In genomic region chr19:35166100-35167063, GRCh38 we compare ENCODE assay signal across 14 cellular contexts. TPM values are rescaled to one million over a fixed set of nuclear protein-coding genes. Genes with fewer than 3 reads are reported as not detected.
A peak's percentile ranks its signal among the peaks of the same experiment; 100 is the strongest.
DNase-seq lines count a peak whose midpoint lies in the region; ATAC-seq and TF ChIP-seq lines count a peak whose summit lies in the region.
"Had no signal": no experiment of that assay in that cellular context is flagged by ENCODE, and none has a peak within 500 bp of the region (broad histone marks: within the 10 kb centered on the region; RNA-seq: fewer than 3 reads in every experiment).

No MANE protein-coding gene starts in this region.

- peaks cover 4 to 15% (median 9%) of the 10 kb centered on the region in 3 donors for H3K9me3 Mint-ChIP-seq in T-cell

- H3K27ac Mint-ChIP-seq in T-cell, result peak overlapping the region; percentile 93 to 97
- H3K27ac Mint-ChIP-seq: HFFc6 had no signal

- H3K27ac ChIP-seq in coronary artery, result no peak overlapping the region
- peak overlapping the region in 7 of 8 donors; percentile 37 to 88 (median 57) for H3K27ac ChIP-seq in spleen

- CTCF ChIA-PET in T-cell (lab: Charles Lee), result interaction anchor here (0.6 to 1.0 kb wide), 3 partner anchors 25 to 282 kb away, joined by 4 to 5 read pairs (median 4); no protein-coding TSS in a partner anchor

- H3K36me3 Mint-ChIP-seq in T-cell, result peaks cover 69% of the 10 kb centered on the region

- no peak for TF ChIP-seq CTCF in coronary artery (IDR thresholded peaks at IDR 0.05)
- TF ChIP-seq CTCF in spleen (IDR thresholded peaks at IDR 0.05 in 8 of 11, conservative IDR thresholded peaks at IDR 0.05 in 3 of 11), result no peak

- DNase-seq in activated CD8-positive, alpha-beta memory T cell treated with anti-CD3 and anti-CD28 coated beads for 24 hours, result peak; percentile 51
- DNase-seq in activated CD8-positive, alpha-beta memory T cell treated with anti-CD3 and anti-CD28 coated beads, Interleukin-2, amount 50 U/mL, for 4 hours, result no peak
- DNase-seq in T-cell (no peak), coronary artery (ENCODE audit: low spot score) (no peak), spleen (no peak), cerebellar cortex (ENCODE audit: low spot score) (no peak)
- DNase-seq: activated CD4-positive, CD25-positive, alpha-beta regulatory T cell; amniotic stem cell; HFFc6; left cardiac atrium; NCI-H82 had no signal

- H3K36me3 ChIP-seq in spleen, result peaks cover 20 to 99% (median 77%) of the 10 kb centered on the region in 6 donors

- ATAC-seq in T-cell (replicated peaks in 1 of 4) (no peak), HG03457 (IDR thresholded peaks at IDR 0.05; ENCODE audit: unreplicated experiment) (no peak), HG02852 (IDR thresholded peaks at IDR 0.05; ENCODE audit: unreplicated experiment) (no peak)
- ATAC-seq: left cardiac atrium had no signal

- intact Hi-C loops in spleen (cut with DNase I; ENCODE audit: low total_unique reads), result no loop called here

- peaks cover 44 to 55% (median 50%) of the 10 kb centered on the region in 3 donors for H3K4me1 Mint-ChIP-seq in T-cell

- POLR2A ChIA-PET in T-cell (lab: Charles Lee), result interaction anchor here (0.8 to 1.1 kb wide), 2 partner anchors 12 to 25 kb away, joined by 3 to 7 read pairs; partner anchors contain the start of gene FXYD5 (in 1 of the 2)

- no peak for TF ChIP-seq POLR2A in spleen (IDR thresholded peaks at IDR 0.05)

- peaks cover 0 to 35% (median 20%) of the 10 kb centered on the region in 6 donors for H3K4me1 ChIP-seq in spleen

- WGBS in spleen, 5 donors, result 92 to 99% (median 97%) methylated on average over 7 of the region's 7 CpGs

- H3K9me3 ChIP-seq in spleen, result peaks cover 0 to 40% (median 23%) of the 10 kb centered on the region in 8 donors

- peak overlapping the region in 2 of 3 donors; percentile 6 to 60 for H3K4me3 Mint-ChIP-seq in T-cell
- H3K4me3 Mint-ChIP-seq: HFFc6 had no signal

- no peaks in the 10 kb centered on the region for H3K27me3 ChIP-seq in spleen (replicated peaks in 1 of 7)

- H3K4me3 ChIP-seq in coronary artery (peak overlapping the region; percentile 34), spleen (no peak overlapping the region)

- H3K27me3 Mint-ChIP-seq in T-cell, result no peaks in the 10 kb centered on the region

RNA-seq across cellular contexts. Expression of gene FXYD5, which starts 11.8 kb away (rescaled TPM):
- total RNA-seq in T-cell, result 100 to 1,000 TPM; 440 to 616 (median 504) TPM
- total RNA-seq in spleen, result 100 to 1,000 TPM; 132 to 215 (median 162) TPM
- 100 to 1,000 TPM; 188 to 235 (median 213) TPM for polyA plus RNA-seq in spleen

RNA-seq across cellular contexts. Expression of gene FXYD7, which starts 23.3 kb away (rescaled TPM):
- total RNA-seq in T-cell, result 10 to 100 TPM in 4 of 5 donors, 1 to 10 TPM in 1; 8.8 to 24.0 (median 12.6) TPM
- 1 to 10 TPM in 6 of 7 donors, not detected in 1; 1.2 to 3.3 (median 2.5) TPM for total RNA-seq in spleen
- polyA plus RNA-seq in spleen, result 1 to 10 TPM; 1.6 to 4.4 (median 2.3) TPM
- total RNA-seq: left cardiac atrium, SK-MEL-5 had no signal

RNA-seq across cellular contexts. Expression of gene FXYD1, which starts 27.8 kb away (rescaled TPM):
- total RNA-seq in T-cell (1 to 10 TPM in 4 of 5 donors, under 1 TPM in 1; 0.70 to 7.7 (median 4.8) TPM), spleen (10 to 100 TPM in 3 of 7 donors, 1 to 10 TPM in 2, under 1 TPM in 1, not detected in 1; 0.83 to 18.1 (median 8.0) TPM)
- polyA plus RNA-seq in spleen, result 10 to 100 TPM in 2 of 3 donors, 1 to 10 TPM in 1; 9.8 to 17.8 (median 16.0) TPM
- total RNA-seq: SK-MEL-5 had no signal

RNA-seq across cellular contexts. Expression of gene LGI4, which starts 31.5 kb away (rescaled TPM):
- total RNA-seq in T-cell, result 1 to 10 TPM in 1 of 5 donors, under 1 TPM in 4; 0.15 to 1.1 (median 0.89) TPM
- 1 to 10 TPM in 4 of 7 donors, under 1 TPM in 2, not detected in 1; 0.68 to 2.8 (median 1.1) TPM for total RNA-seq in spleen
- 1 to 10 TPM; 2.4 to 9.7 (median 2.5) TPM for polyA plus RNA-seq in spleen

RNA-seq across cellular contexts. Expression of gene FXYD3, which starts 50.8 kb away (rescaled TPM):
- total RNA-seq in T-cell (1 to 10 TPM in 1 of 5 donors, under 1 TPM in 1, not detected in 3; 0.79 to 1.1 TPM), spleen (not detected)
- polyA plus RNA-seq in spleen, result 1 to 10 TPM in 1 of 3 donors, under 1 TPM in 2; 0.33 to 1.5 (median 0.70) TPM
- total RNA-seq: HFFc6, SK-MEL-5 had no signal

Comparison
In these comparisons a context has a peak if more than half of its experiments do, and no peak if none do; other contexts are left out.
1. H3K27ac ChIP-seq: peak in spleen (7 of 8); none in coronary artery (0 of 2).